ENCODE assay signal across 24 cellular contexts in the genomic region with DNA sequence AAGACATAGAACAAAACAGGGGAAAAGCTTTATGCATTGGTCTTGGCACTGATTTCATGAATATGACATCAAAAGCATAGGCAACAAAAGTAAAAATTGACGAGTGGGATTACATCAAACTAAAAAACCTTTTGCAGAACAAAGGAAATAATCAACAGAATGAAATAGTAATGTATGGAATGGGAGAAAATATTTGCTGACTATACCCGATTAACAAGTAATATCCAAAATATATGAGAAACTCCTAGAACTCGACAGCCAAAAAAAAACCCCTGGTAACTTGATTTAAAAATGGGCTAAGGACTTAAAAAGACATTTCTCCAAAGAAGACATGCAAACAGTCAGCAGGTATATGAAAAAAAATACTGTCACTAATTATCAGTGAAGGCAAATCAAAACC.
"Had no signal": no experiment of that assay in that cellular context is flagged by ENCODE, and none has a peak within 500 bp of the region (broad histone marks: within the 10 kb centered on the region; RNA-seq: fewer than 3 reads in every experiment).

No MANE protein-coding gene starts in this region.

- H3K4me1 ChIP-seq: esophagus muscularis mucosa, foreskin keratinocyte, gastroesophageal sphincter, heart left ventricle, left lung, lower lobe of right lung had no signal

- H3K4me3 Mint-ChIP-seq: immature natural killer cell; mesothelial cell of epicardium; naive B cell; naive thymus-derived CD8-positive, alpha-beta T cell had no signal

- H3K79me2 ChIP-seq: hepatocyte had no signal

- H3K27ac ChIP-seq: coronary artery, dorsolateral prefrontal cortex, esophagus muscularis mucosa, foreskin keratinocyte, gastroesophageal sphincter, heart left ventricle, hepatocyte, left lung, lower lobe of right lung had no signal

- FAIRE-seq: endothelial cell of umbilical vein, frontal cortex had no signal

- H3K4me2 ChIP-seq: hepatocyte had no signal

- H3K36me3 ChIP-seq: esophagus muscularis mucosa, gastroesophageal sphincter, heart left ventricle, left lung, lower lobe of right lung had no signal

- H2AFZ ChIP-seq: hepatocyte had no signal

- H3K27ac Mint-ChIP-seq: immature natural killer cell; mesothelial cell of epicardium; naive B cell; naive thymus-derived CD8-positive, alpha-beta T cell had no signal

- H3K27me3 Mint-ChIP-seq: naive B cell had no signal

- H3K27me3 ChIP-seq: dorsolateral prefrontal cortex, esophagus muscularis mucosa, foreskin keratinocyte, gastroesophageal sphincter, heart left ventricle, hepatocyte, left lung had no signal

- DNase-seq: dermis blood vessel endothelial cell; dorsolateral prefrontal cortex; effector CD4-positive, alpha-beta T cell; effector memory CD4-positive, alpha-beta T cell; foreskin keratinocyte; heart left ventricle; hypothalamus; immature natural killer cell; islet precursor cell; left cardiac atrium; left lung; left ventricle myocardium superior; lower lobe of right lung; mesenchymal stem cell; mucosa of descending colon; naive B cell; naive thymus-derived CD8-positive, alpha-beta T cell had no signal

- H3K4me1 Mint-ChIP-seq: immature natural killer cell; mesothelial cell of epicardium; naive B cell; naive thymus-derived CD8-positive, alpha-beta T cell had no signal

- ATAC-seq: foreskin keratinocyte; gastroesophageal sphincter; heart left ventricle; left cardiac atrium; left lung; left ventricle myocardium superior; lower lobe of right lung; mucosa of descending colon; naive thymus-derived CD8-positive, alpha-beta T cell had no signal

- H3K4me3 ChIP-seq: coronary artery, dorsolateral prefrontal cortex, esophagus muscularis mucosa, gastroesophageal sphincter, heart left ventricle, hepatocyte, left lung, lower lobe of right lung, mucosa of descending colon had no signal
